ENCODE assay signal across 18 cellular contexts in genomic region chr4:190181481-190181880, GRCh38. TPM values are rescaled to one million over a fixed set of nuclear protein-coding genes. Genes with fewer than 3 reads are reported as not detected.
DNase-seq lines count a peak whose midpoint lies in the region; ATAC-seq and TF ChIP-seq lines count a peak whose summit lies in the region.
"Not testable (repeated sequence)": the region's sequence is repeated elsewhere in the genome, so short reads cannot be mapped to it uniquely, and the experiment has no call there.
"Had no signal": no experiment of that assay in that cellular context is flagged by ENCODE, and none has a peak within 500 bp of the region (broad histone marks: within the 10 kb centered on the region; RNA-seq: fewer than 3 reads in every experiment).

No MANE protein-coding gene starts in this region.

- H3K4me3 ChIP-seq in Peyer's patch; prostate gland; aorta (ENCODE audit: low read length in 2 of 2): not testable (repeated sequence)

- not testable (repeated sequence) for H3K27me3 Mint-ChIP-seq in activated CD8-positive, alpha-beta T cell treated with anti-CD3 and anti-CD28 coated beads for 36 hours; activated naive CD4-positive, alpha-beta T cell treated with anti-CD3 and anti-CD28 coated beads, Interleukin-2, amount 10 ng/mL, durations not matched to agents 7 days and 5 days; endothelial cell (ENCODE audit: unreplicated experiment); stimulated activated naive CD8-positive, alpha-beta T cell treated with anti-CD3 and anti-CD28 coated beads, Interleukin-15, amount 100 ng/mL, for 72 hours

- H3K9me3 Mint-ChIP-seq in activated CD8-positive, alpha-beta T cell treated with anti-CD3 and anti-CD28 coated beads for 36 hours; activated naive CD4-positive, alpha-beta T cell treated with anti-CD3 and anti-CD28 coated beads, Interleukin-2, amount 10 ng/mL, durations not matched to agents 7 days and 5 days; endothelial cell (ENCODE audit: unreplicated experiment): not testable (repeated sequence)
- peaks cover 5 to 13% of the 10 kb centered on the region in 2 donors for H3K9me3 Mint-ChIP-seq in stimulated activated naive CD8-positive, alpha-beta T cell treated with anti-CD3 and anti-CD28 coated beads, Interleukin-15, amount 100 ng/mL, for 72 hours

- not testable (repeated sequence) for H3K4me1 ChIP-seq in Peyer's patch; prostate gland (replicated peaks); aorta (ENCODE audit: control insufficient read depth in 1 of 2, insufficient read depth in 2 of 2, low read length in 2 of 2)

- CTCF ChIA-PET in activated CD8-positive, alpha-beta T cell treated with anti-CD3 and anti-CD28 coated beads for 36 hours (lab: Charles Lee); activated naive CD4-positive, alpha-beta T cell treated with anti-CD3 and anti-CD28 coated beads, Interleukin-2, amount 10 ng/mL, durations not matched to agents 7 days and 5 days (lab: Charles Lee): not testable (repeated sequence)

- peak; percentile 20 for ATAC-seq in activated CD8-positive, alpha-beta T cell treated with anti-CD3 and anti-CD28 coated beads for 36 hours
- ATAC-seq in stimulated activated naive CD8-positive, alpha-beta T cell treated with anti-CD3 and anti-CD28 coated beads, Interleukin-15, amount 100 ng/mL, for 72 hours, result peak; percentile 43
- not testable (repeated sequence) for ATAC-seq in aorta (ENCODE audit: low FRiP score)

- TF ChIP-seq CTCF in Peyer's patch (IDR thresholded peaks at IDR 0.05); activated CD8-positive, alpha-beta T cell treated with anti-CD3 and anti-CD28 coated beads for 36 hours (IDR thresholded peaks at IDR 0.05); endothelial cell (IDR thresholded peaks at IDR 0.05; ENCODE audit: unreplicated experiment); prostate gland (IDR thresholded peaks at IDR 0.05): not testable (repeated sequence)

- H3K36me3 ChIP-seq in Peyer's patch; prostate gland; aorta (ENCODE audit: control insufficient read depth in 1 of 2, insufficient read depth in 2 of 2, low read length in 1 of 2): not testable (repeated sequence)

- H3K4me1 Mint-ChIP-seq in activated CD8-positive, alpha-beta T cell treated with anti-CD3 and anti-CD28 coated beads for 36 hours (ENCODE audit: low read depth); activated naive CD4-positive, alpha-beta T cell treated with anti-CD3 and anti-CD28 coated beads, Interleukin-2, amount 10 ng/mL, durations not matched to agents 7 days and 5 days; endothelial cell (ENCODE audit: unreplicated experiment); stimulated activated naive CD8-positive, alpha-beta T cell treated with anti-CD3 and anti-CD28 coated beads, Interleukin-15, amount 100 ng/mL, for 72 hours: not testable (repeated sequence)

- DNase-seq in Peyer's patch, result peak in 2 of 3 donors; percentile 14 to 45
- DNase-seq in activated CD8-positive, alpha-beta T cell treated with anti-CD3 and anti-CD28 coated beads for 36 hours, result peak; percentile 2
- peak; percentile 19 for DNase-seq in activated naive CD4-positive, alpha-beta T cell treated with anti-CD3 and anti-CD28 coated beads, Interleukin-2, amount 10 ng/mL, durations not matched to agents 7 days and 5 days
- peak; percentile 14 for DNase-seq in endothelial cell (ENCODE audit: low spot score)
- DNase-seq in mesenteric fat pad (ENCODE audit: low spot score), result peak; percentile 83
- peak; percentile 16 for DNase-seq in prostate gland (ENCODE audit: low spot score)
- not testable (repeated sequence) for DNase-seq in stimulated activated naive CD8-positive, alpha-beta T cell treated with anti-CD3 and anti-CD28 coated beads, Interleukin-15, amount 100 ng/mL, for 72 hours
- peak; percentile 33 to 34 for DNase-seq in aorta

- POLR2A ChIA-PET in activated CD8-positive, alpha-beta T cell treated with anti-CD3 and anti-CD28 coated beads for 36 hours (lab: Charles Lee), result not testable (repeated sequence)

- TF ChIP-seq POLR2A in Peyer's patch (IDR thresholded peaks at IDR 0.05); prostate gland (IDR thresholded peaks at IDR 0.05): not testable (repeated sequence)

- not testable (repeated sequence) for H3K27me3 ChIP-seq in Peyer's patch; prostate gland (replicated peaks; ENCODE audit: insufficient read depth); aorta (ENCODE audit: control insufficient read depth in 1 of 2, insufficient read depth in 2 of 2, low read length in 1 of 2)

- H3K27ac Mint-ChIP-seq in activated CD8-positive, alpha-beta T cell treated with anti-CD3 and anti-CD28 coated beads for 36 hours; activated naive CD4-positive, alpha-beta T cell treated with anti-CD3 and anti-CD28 coated beads, Interleukin-2, amount 10 ng/mL, durations not matched to agents 7 days and 5 days; endothelial cell (ENCODE audit: unreplicated experiment); stimulated activated naive CD8-positive, alpha-beta T cell treated with anti-CD3 and anti-CD28 coated beads, Interleukin-15, amount 100 ng/mL, for 72 hours: not testable (repeated sequence)

- not testable (repeated sequence) for H3K27ac ChIP-seq in Peyer's patch; prostate gland; aorta (ENCODE audit: low read depth in 1 of 2, low read length in 2 of 2)

- H3K4me3 Mint-ChIP-seq in activated CD8-positive, alpha-beta T cell treated with anti-CD3 and anti-CD28 coated beads for 36 hours; activated naive CD4-positive, alpha-beta T cell treated with anti-CD3 and anti-CD28 coated beads, Interleukin-2, amount 10 ng/mL, durations not matched to agents 7 days and 5 days; endothelial cell (ENCODE audit: unreplicated experiment); stimulated activated naive CD8-positive, alpha-beta T cell treated with anti-CD3 and anti-CD28 coated beads, Interleukin-15, amount 100 ng/mL, for 72 hours: not testable (repeated sequence)

- no CpG with 5 or more reads among the region's 6 CpGs for WGBS in prostate gland
- 56 to 70% methylated on average over 2 to 3 of the region's 6 CpGs for WGBS in aorta, 2 donors

- intact Hi-C loops in activated CD8-positive, alpha-beta T cell treated with anti-CD3 and anti-CD28 coated beads for 36 hours (cut with micrococcal nuclease); prostate gland (cut with DNase I); aorta (cut with DNase I): not testable (repeated sequence)

- H3K36me3 Mint-ChIP-seq in activated CD8-positive, alpha-beta T cell treated with anti-CD3 and anti-CD28 coated beads for 36 hours (ENCODE audit: low read depth); activated naive CD4-positive, alpha-beta T cell treated with anti-CD3 and anti-CD28 coated beads, Interleukin-2, amount 10 ng/mL, durations not matched to agents 7 days and 5 days; endothelial cell (ENCODE audit: low read depth, unreplicated experiment): not testable (repeated sequence)

- H3K9me3 ChIP-seq in Peyer's patch; prostate gland; aorta (ENCODE audit: control insufficient read depth, low read length): not testable (repeated sequence)

RNA-seq across cellular contexts. Expression of gene DUX4, which starts 7.9 kb away (rescaled TPM):
- total RNA-seq in Peyer's patch (not detected), endothelial cell (ENCODE audit: unreplicated experiment) (0.49 TPM), mesenteric fat pad (not detected), prostate gland (not detected), aorta (not detected)
- not detected for total RNA-seq in activated CD8-positive, alpha-beta T cell treated with anti-CD3 and anti-CD28 coated beads for 36 hours
- not detected for polyA plus RNA-seq in aorta
- total RNA-seq: A673; CD4-positive, alpha-beta T cell; H7; HT-29; left cardiac atrium; pulmonary artery endothelial cell; skeletal muscle tissue; T-cell; urinary bladder had no signal
- polyA plus RNA-seq: IgD-negative memory B cell, urinary bladder had no signal
